19 cellular contexts compared by ENCODE assay signal in genomic region chr14:21204167-21205025, GRCh38. TPM values are rescaled to one million over a fixed set of nuclear protein-coding genes. Genes with fewer than 3 reads are reported as not detected.
DNase-seq lines count a peak whose midpoint lies in the region; ATAC-seq and TF ChIP-seq lines count a peak whose summit lies in the region.
"Had no signal": no experiment of that assay in that cellular context is flagged by ENCODE, and none has a peak within 500 bp of the region (broad histone marks: within the 10 kb centered on the region; RNA-seq: fewer than 3 reads in every experiment).

No MANE protein-coding gene starts in this region.

- H3K9me3 ChIP-seq in HCT116 (ENCODE audit: control insufficient read depth in 1 of 2, insufficient read depth in 1 of 2, low read depth in 1 of 2, low read length in 2 of 2) (no peaks in the 10 kb centered on the region), ectodermal cell (ENCODE audit: control insufficient read depth, low read length) (no peaks in the 10 kb centered on the region)

- DNase-seq in activated CD4-positive, alpha-beta T cell treated with anti-CD3 and anti-CD28 coated beads, Interleukin-2, amount 10 ng/mL, durations not matched to agents 7 days and 5 days: no peak
- DNase-seq in activated CD4-positive, alpha-beta T cell treated with anti-CD3 and anti-CD28 coated beads for 4 hours: no peak
- DNase-seq in HCT116 (ENCODE audit: low read depth, low spot score) (no peak), posterior vena cava (ENCODE audit: low spot score) (peak; percentile 40), T-cell (no peak), foreskin keratinocyte (no peak)
- DNase-seq: activated CD4-positive, alpha-beta T cell treated with anti-CD3 and anti-CD28 coated beads, Interleukin-2, amount 50 U/mL, for 1 hour; effector memory CD4-positive, alpha-beta T cell; NCI-H1694; NCI-H524 treated with DMSO at 0.1 percent for 48 hours; occipital lobe; stimulated activated naive CD4-positive, alpha-beta T cell treated with Interleukin-2 at 50 U/mL for 16 hours had no signal

- intact Hi-C loops in HCT116 (cut with micrococcal nuclease) (no loop called here), posterior vena cava (cut with DNase I) (no loop called here)

- H3K27ac Mint-ChIP-seq in activated CD4-positive, alpha-beta T cell treated with anti-CD3 and anti-CD28 coated beads, Interleukin-2, amount 10 ng/mL, durations not matched to agents 7 days and 5 days: peak overlapping the region; percentile 37
- H3K27ac Mint-ChIP-seq in T-cell: no peak overlapping the region

- RAD21 ChIA-PET in HCT116 (lab: Charles Lee; ENCODE audit: low non-redundant PET in 1 of 2, low total read pairs in 2 of 2, uncharacterized antibody in 2 of 2, unreplicated experiment in 2 of 2): no interaction called here

- CTCF ChIA-PET in activated CD4-positive, alpha-beta T cell treated with anti-CD3 and anti-CD28 coated beads, Interleukin-2, amount 10 ng/mL, durations not matched to agents 7 days and 5 days (lab: Charles Lee): interaction anchor here (0.5 to 1.4 kb wide), 3 partner anchors 12 to 101 kb away, joined by 3 to 4 read pairs (median 3); no protein-coding TSS in a partner anchor
- CTCF ChIA-PET in HCT116 (lab: Charles Lee) (interaction anchor here (1.7 kb wide), 1 partner anchor 189 kb away, joined by 3 read pairs; no protein-coding TSS in a partner anchor), T-cell (lab: Charles Lee) (no interaction called here)

- POLR2A ChIA-PET in activated CD4-positive, alpha-beta T cell treated with anti-CD3 and anti-CD28 coated beads, Interleukin-2, amount 10 ng/mL, durations not matched to agents 7 days and 5 days (lab: Charles Lee): no interaction called here
- POLR2A ChIA-PET in HCT116 (lab: Charles Lee) (no interaction called here), T-cell (lab: Charles Lee) (interaction anchor here in 1 of 2 donors (0.6 kb wide), 1 partner anchor 50 kb away, joined by 3 read pairs; no protein-coding TSS in a partner anchor)

- TF ChIP-seq POLR2A in HCT116 (IDR thresholded peaks at IDR 0.05; ENCODE audit: borderline replicate concordance, extremely low read depth, insufficient read depth, insufficient read length): no peak

- H3K9me3 Mint-ChIP-seq in activated CD4-positive, alpha-beta T cell treated with anti-CD3 and anti-CD28 coated beads, Interleukin-2, amount 10 ng/mL, durations not matched to agents 7 days and 5 days: no peaks in the 10 kb centered on the region
- H3K9me3 Mint-ChIP-seq in T-cell: no peaks in the 10 kb centered on the region

- H2AFZ ChIP-seq in HCT116 (ENCODE audit: low read depth, low read length, poor library complexity, severe bottlenecking): no peak overlapping the region

- no peak overlapping the region for H3K27ac ChIP-seq in HCT116 (ENCODE audit: low read depth, low read length)
- H3K27ac ChIP-seq in ectodermal cell (ENCODE audit: insufficient read depth, low read depth, low read length, poor library complexity, severe bottlenecking): peak overlapping the region; percentile 36
- no peak overlapping the region for H3K27ac ChIP-seq in foreskin keratinocyte

- no peaks in the 10 kb centered on the region for H3K4me1 ChIP-seq in HCT116 (ENCODE audit: control insufficient read depth in 1 of 2, insufficient read depth in 2 of 2, low read length in 2 of 2)
- H3K4me1 ChIP-seq in ectodermal cell (ENCODE audit: control insufficient read depth, insufficient read depth, low read length): peaks cover 12% of the 10 kb centered on the region
- no peaks in the 10 kb centered on the region for H3K4me1 ChIP-seq in foreskin keratinocyte

- TF ChIP-seq CTCF in HCT116 (IDR thresholded peaks at IDR 0.05 in 2 of 3, conservative IDR thresholded peaks at IDR 0.05 in 1 of 3; ENCODE audit: borderline replicate concordance in 1 of 3, insufficient read depth in 1 of 3, low read depth in 2 of 3, low read length in 2 of 3): no peak
- TF ChIP-seq CTCF in foreskin keratinocyte (conservative IDR thresholded peaks at IDR 0.05): no peak

- no peaks in the 10 kb centered on the region for H3K27me3 Mint-ChIP-seq in activated CD4-positive, alpha-beta T cell treated with anti-CD3 and anti-CD28 coated beads, Interleukin-2, amount 10 ng/mL, durations not matched to agents 7 days and 5 days
- H3K27me3 Mint-ChIP-seq in T-cell: no peaks in the 10 kb centered on the region

- H4K20me1 ChIP-seq in HCT116 (ENCODE audit: insufficient read depth): peaks cover 62% of the 10 kb centered on the region

- no peak for TF ChIP-seq RAD21 in HCT116 (IDR thresholded peaks at IDR 0.05; ENCODE audit: low read depth)

- peaks cover 48% of the 10 kb centered on the region for H3K36me3 Mint-ChIP-seq in activated CD4-positive, alpha-beta T cell treated with anti-CD3 and anti-CD28 coated beads, Interleukin-2, amount 10 ng/mL, durations not matched to agents 7 days and 5 days (ENCODE audit: low read depth)
- peaks cover 37% of the 10 kb centered on the region for H3K36me3 Mint-ChIP-seq in T-cell

- no peak overlapping the region for H3K4me2 ChIP-seq in HCT116 (ENCODE audit: low read length)

- no TSS peak for BruUV-seq in HCT116 (replicated peaks; lab: Mats Ljungman, UMichigan)

- H3K27me3 ChIP-seq in HCT116 (ENCODE audit: insufficient read depth, low read length): no peaks in the 10 kb centered on the region
- no peaks in the 10 kb centered on the region for H3K27me3 ChIP-seq in ectodermal cell (ENCODE audit: control insufficient read depth, insufficient read depth, low read length, poor library complexity, severe bottlenecking)
- no peaks in the 10 kb centered on the region for H3K27me3 ChIP-seq in foreskin keratinocyte

- H3K9me2 ChIP-seq in HCT116 (ENCODE audit: insufficient read depth): no peaks in the 10 kb centered on the region

- WGBS in ectodermal cell, 2 experiments: 92 to 93% methylated on average over 8 of the region's 8 CpGs

- H3K79me2 ChIP-seq in HCT116 (ENCODE audit: insufficient read depth, low read length): peaks cover 31% of the 10 kb centered on the region

- H3K4me3 ChIP-seq in HCT116 (replicated peaks in 1 of 2; ENCODE audit: low read depth in 1 of 2, low read length in 2 of 2) (no peak overlapping the region), ectodermal cell (ENCODE audit: insufficient read depth, low read depth, low read length) (no peak overlapping the region)
- H3K4me3 ChIP-seq: lung had no signal

- H3K9ac ChIP-seq in HCT116 (ENCODE audit: low read length): no peak overlapping the region

- H3K36me3 ChIP-seq in HCT116 (ENCODE audit: control insufficient read depth in 1 of 2, insufficient read depth in 2 of 2, low read length in 2 of 2) (peaks cover 37 to 53% of the 10 kb centered on the region in 2 experiments), ectodermal cell (ENCODE audit: control insufficient read depth, insufficient read depth, low read length) (peaks cover 19% of the 10 kb centered on the region)

- no peak for ATAC-seq in HCT116
- no peak for ATAC-seq in T-cell (replicated peaks in 1 of 4)
- ATAC-seq in foreskin keratinocyte: no peak
- no peak for ATAC-seq in GM18868 (IDR thresholded peaks at IDR 0.05; ENCODE audit: unreplicated experiment)

- H3K4me1 Mint-ChIP-seq in activated CD4-positive, alpha-beta T cell treated with anti-CD3 and anti-CD28 coated beads, Interleukin-2, amount 10 ng/mL, durations not matched to agents 7 days and 5 days: no peaks in the 10 kb centered on the region
- peaks cover 17 to 34% (median 19%) of the 10 kb centered on the region in 3 donors for H3K4me1 Mint-ChIP-seq in T-cell

- no peak overlapping the region for H3K4me3 Mint-ChIP-seq in activated CD4-positive, alpha-beta T cell treated with anti-CD3 and anti-CD28 coated beads, Interleukin-2, amount 10 ng/mL, durations not matched to agents 7 days and 5 days
- no peak overlapping the region for H3K4me3 Mint-ChIP-seq in T-cell

TF ChIP-seq in HCT116, 20 proteins besides CTCF, POLR2A, EP300 and RAD21:
- 0 out of 2 replicates have a peak, but pooled peaks have one; percentile 14 for TF ChIP-seq JUND (IDR thresholded peaks at IDR 0.05)
- no peak for TF ChIP-seq EGR1 (IDR thresholded peaks at IDR 0.05; ENCODE audit: low read depth)
- TF ChIP-seq ZNF274 (IDR thresholded peaks at IDR 0.05; ENCODE audit: low read depth, low read length): no peak
- TF ChIP-seq POLR2AphosphoS5 (IDR thresholded peaks at IDR 0.05; ENCODE audit: low read depth, low read length): peak; percentile 31; the same call in 1 of the 2 replicates
- no peak for TF ChIP-seq SIN3A (IDR thresholded peaks at IDR 0.05; ENCODE audit: low read depth)
- TF ChIP-seq REST (IDR thresholded peaks at IDR 0.05; ENCODE audit: low read depth): no peak
- no peak for TF ChIP-seq EZH2 (IDR thresholded peaks at IDR 0.05)

RNA-seq across cellular contexts. Expression of gene OR5AU1, which starts 48.5 kb away (rescaled TPM):
- not detected for total RNA-seq in activated CD4-positive, alpha-beta T cell treated with anti-CD3 and anti-CD28 coated beads, Interleukin-2, amount 10 ng/mL, durations not matched to agents 7 days and 5 days
- not detected for total RNA-seq in HCT116 (2021; ENCODE audit: unreplicated experiment)
- not detected in 2 replicates for polyA plus RNA-seq in HCT116 (2012)
- polyA plus RNA-seq in ectodermal cell (2013, experiment 1 of 4): not detected
- polyA plus RNA-seq in ectodermal cell (2013, experiment 2 of 4): not detected
- polyA plus RNA-seq in ectodermal cell (2013, experiment 3 of 4): not detected
- not detected for polyA plus RNA-seq in ectodermal cell (2013, experiment 4 of 4)
- total RNA-seq in posterior vena cava: not detected
- not detected for total RNA-seq in T-cell
- not detected in 2 replicates for total RNA-seq in foreskin keratinocyte
- not detected in 2 replicates for polyA plus RNA-seq in foreskin keratinocyte
- total RNA-seq: LHCN-M2, lung, occipital lobe, RPMI7951, skeletal muscle tissue had no signal
- polyA plus RNA-seq: AG04450, lung had no signal

Comparison
In these comparisons a context has a peak if more than half of its experiments do, and no peak if none do; other contexts are left out.
1. CTCF ChIA-PET loops: an anchor here in activated CD4-positive, alpha-beta T cell treated with anti-CD3 and anti-CD28 coated beads, Interleukin-2, amount 10 ng/mL, durations not matched to agents 7 days and 5 days (0.5 to 1.4 kb wide) and HCT116 (1.7 kb wide); none called in T-cell.